ENCODE assay signal across 13 cellular contexts in the genomic region with DNA sequence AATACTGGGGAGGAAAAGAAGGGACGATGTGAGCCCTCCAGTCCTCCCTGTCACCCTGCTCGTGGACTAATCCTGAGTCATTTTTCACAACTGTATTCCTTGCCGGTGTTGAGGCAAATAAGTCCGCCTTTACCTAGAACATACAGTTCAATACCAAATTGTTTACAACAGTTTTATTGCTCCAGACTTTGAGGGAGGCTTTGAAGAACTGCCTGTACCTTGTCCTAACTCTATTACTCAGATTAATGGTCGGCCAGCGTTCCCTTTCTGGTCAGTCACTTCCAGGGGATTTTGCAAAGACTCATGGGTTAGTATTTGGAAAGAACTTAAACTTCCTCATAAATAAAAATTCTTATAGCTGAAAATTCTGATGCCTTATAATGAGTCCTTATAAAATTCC.
DNase-seq lines count a peak whose midpoint lies in the region; ATAC-seq and TF ChIP-seq lines count a peak whose summit lies in the region.
"Had no signal": no experiment of that assay in that cellular context is flagged by ENCODE, and none has a peak within 500 bp of the region (broad histone marks: within the 10 kb centered on the region; RNA-seq: fewer than 3 reads in every experiment).

No MANE protein-coding gene starts in this region.

- no peak for TF ChIP-seq CTCF in PC-3 (conservative IDR thresholded peaks at IDR 0.05; ENCODE audit: low read depth, low read length)
- TF ChIP-seq CTCF in fibroblast of villous mesenchyme (IDR thresholded peaks at IDR 0.05; ENCODE audit: insufficient read depth, low read depth, low read length), result no peak

- intact Hi-C loops in PC-3 (cut with micrococcal nuclease) (no loop called here), cardiac septum (cut with DNase I) (no loop called here)

- H2AK5ac ChIP-seq in neuronal stem cell (ENCODE audit: low read depth, low read length), result no peak overlapping the region

- H3K4me1 ChIP-seq in PC-3 (ENCODE audit: insufficient read depth, low read length) (peaks cover 8% of the 10 kb centered on the region), neuronal stem cell (ENCODE audit: control insufficient read depth in 2 of 2, insufficient read depth in 1 of 2, low read depth in 1 of 2, low read length in 2 of 2) (peaks cover 3 to 7% of the 10 kb centered on the region in 2 donors), urinary bladder (ENCODE audit: insufficient read depth) (no peaks in the 10 kb centered on the region)

- no peak overlapping the region for H3K14ac ChIP-seq in neuronal stem cell (ENCODE audit: low read length)

- no peaks in the 10 kb centered on the region for H3K9me2 ChIP-seq in PC-3 (replicated peaks; ENCODE audit: low read length)

- H4K20me1 ChIP-seq in PC-3 (ENCODE audit: low read length), result no peaks in the 10 kb centered on the region

- H3K27ac ChIP-seq in PC-3 (ENCODE audit: low read length), result no peak overlapping the region
- H3K27ac ChIP-seq in neuronal stem cell (replicated peaks; ENCODE audit: low read length), result no peak overlapping the region
- H3K27ac ChIP-seq in urinary bladder (ENCODE audit: low read depth), result peak overlapping the region; percentile 13

- H3K23ac ChIP-seq in neuronal stem cell (ENCODE audit: low read depth, low read length, poor library complexity), result no peak overlapping the region

- no peaks in the 10 kb centered on the region for H3K79me1 ChIP-seq in neuronal stem cell (ENCODE audit: low read depth, low read length)

- no peaks in the 10 kb centered on the region for H3F3A ChIP-seq in PC-3 (ENCODE audit: low read length, unreplicated experiment)

- H4K91ac ChIP-seq in neuronal stem cell (ENCODE audit: low read depth, low read length, poor library complexity), result no peak overlapping the region

- DNase-seq in PC-3, result no peak
- DNase-seq in fibroblast of villous mesenchyme (ENCODE audit: low read depth), result peak; percentile 65
- DNase-seq in neuronal stem cell (ENCODE audit: low spot score), result no peak
- DNase-seq in cardiac septum (ENCODE audit: low spot score), result no peak
- DNase-seq: CD8-positive, alpha-beta memory T cell; H9; NCI-H1436 treated with DMSO at 0.1 percent for 48 hours; NCI-H2081; NCI-H524; SHP77 treated with DMSO at 0.1 percent for 48 hours had no signal

- no peak overlapping the region for H3K4ac ChIP-seq in neuronal stem cell (ENCODE audit: low read length)

- H3K4me3 ChIP-seq in PC-3 (ENCODE audit: low read length), result no peak overlapping the region
- no peak overlapping the region for H3K4me3 ChIP-seq in fibroblast of villous mesenchyme (ENCODE audit: low read depth, low read length)
- no peak overlapping the region for H3K4me3 ChIP-seq in neuronal stem cell (ENCODE audit: low read length in 2 of 2)
- no peak overlapping the region for H3K4me3 ChIP-seq in urinary bladder (ENCODE audit: low read depth, low read length)

- no peak overlapping the region for H2BK120ac ChIP-seq in neuronal stem cell (ENCODE audit: low read depth, low read length)

- H4K8ac ChIP-seq in neuronal stem cell (ENCODE audit: low read depth, low read length), result no peak overlapping the region

- peak overlapping the region; percentile 45 for H3K18ac ChIP-seq in neuronal stem cell (ENCODE audit: low read length)

- H3K36me3 ChIP-seq in PC-3 (ENCODE audit: low read depth, low read length), result no peaks in the 10 kb centered on the region
- no peaks in the 10 kb centered on the region for H3K36me3 ChIP-seq in neuronal stem cell (replicated peaks in 1 of 2; ENCODE audit: control insufficient read depth in 2 of 2, insufficient read depth in 2 of 2, low read length in 2 of 2)
- no peaks in the 10 kb centered on the region for H3K36me3 ChIP-seq in urinary bladder (ENCODE audit: insufficient read depth)

- H3K79me2 ChIP-seq in PC-3 (ENCODE audit: low read length), result peaks cover 4% of the 10 kb centered on the region

- CTCF ChIA-PET in PC-3 (lab: Charles Lee), result interaction anchor here (0.9 kb wide), 1 partner anchor 291 kb away, joined by 5 read pairs; no protein-coding TSS in a partner anchor

- H3K4me2 ChIP-seq in PC-3 (ENCODE audit: low read length), result no peak overlapping the region
- no peak overlapping the region for H3K4me2 ChIP-seq in neuronal stem cell (ENCODE audit: insufficient read depth, low read length, poor library complexity, severe bottlenecking)

- H2BK5ac ChIP-seq in neuronal stem cell (ENCODE audit: low read length), result no peak overlapping the region

- ATAC-seq in PC-3 (no peak), GM18511 (IDR thresholded peaks at IDR 0.05; ENCODE audit: unreplicated experiment) (no peak), HG02588 (IDR thresholded peaks at IDR 0.05; ENCODE audit: unreplicated experiment) (no peak)

- H3K27me3 ChIP-seq in PC-3 (ENCODE audit: low read length), result no peaks in the 10 kb centered on the region
- peaks cover 0 to 5% (median 0%) of the 10 kb centered on the region in 3 experiments for H3K27me3 ChIP-seq in neuronal stem cell (ENCODE audit: control insufficient read depth in 3 of 3, insufficient read depth in 3 of 3, low read depth in 1 of 3, low read length in 3 of 3)

- POLR2A ChIA-PET in PC-3 (lab: Charles Lee; ENCODE audit: unreplicated experiment), result no interaction called here

- H3K9me3 ChIP-seq in PC-3 (ENCODE audit: low read length) (no peaks in the 10 kb centered on the region), neuronal stem cell (replicated peaks in 1 of 2; ENCODE audit: control insufficient read depth in 2 of 2, insufficient read depth in 1 of 2, low read depth in 1 of 2, low read length in 2 of 2) (peaks cover 0 to 2% of the 10 kb centered on the region in 2 donors)

- H2BK15ac ChIP-seq in neuronal stem cell (ENCODE audit: low read length), result no peak overlapping the region

- no TSS peak for BruUV-seq in PC-3 (replicated peaks; lab: Mats Ljungman, UMichigan)

- peak overlapping the region; percentile 39; the same call in 1 of the 2 replicates for H2AFZ ChIP-seq in PC-3 (ENCODE audit: low read length)
- H2AFZ ChIP-seq in neuronal stem cell (ENCODE audit: low read length), result no peak overlapping the region

- no peak overlapping the region for H3K9ac ChIP-seq in PC-3 (ENCODE audit: low read length)
- no peak overlapping the region for H3K9ac ChIP-seq in neuronal stem cell (ENCODE audit: low read depth, low read length, poor library complexity)

- H2BK12ac ChIP-seq in neuronal stem cell (ENCODE audit: low read length), result no peak overlapping the region

- WGBS in neuronal stem cell (ENCODE audit: extremely low coverage in 2 of 2, insufficient read length in 2 of 2, insufficient replicate concordance in 1 of 2), 2 donors, result no CpG with 5 or more reads among the region's 6 CpGs
- 71% methylated on average over 6 of the region's 6 CpGs for WGBS in urinary bladder
